ENCODE assay signal across 1 cellular context in genomic region chr9:69131682-69132081, GRCh38.
TF ChIP-seq lines count a peak whose summit lies in the region.

No MANE protein-coding gene starts in this region.

TF ChIP-seq in HepG2, 621 proteins besides CTCF, POLR2A, EP300 and RAD21 (continued from another document and continues in another):
- TF ChIP-seq ZNF512B (CRISPR knock-in tag; IDR thresholded peaks at IDR 0.05; ENCODE audit: borderline replicate concordance) (no peak), ZNF691 (CRISPR knock-in tag; IDR thresholded peaks at IDR 0.05; ENCODE audit: borderline replicate concordance, low read depth) (no peak), ZNF383 (CRISPR knock-in tag; IDR thresholded peaks at IDR 0.05; ENCODE audit: borderline replicate concordance) (no peak), POGK (CRISPR knock-in tag; conservative IDR thresholded peaks at IDR 0.05) (no peak), ZNF263 (CRISPR knock-in tag; IDR thresholded peaks at IDR 0.05) (peak; percentile 64), ZNF501 (CRISPR knock-in tag; IDR thresholded peaks at IDR 0.05) (peak; percentile 22; the same call in 1 of the 2 replicates), ZNF160 (CRISPR knock-in tag; IDR thresholded peaks at IDR 0.05) (no peak), HMGXB3 (CRISPR knock-in tag; IDR thresholded peaks at IDR 0.05; ENCODE audit: borderline replicate concordance) (peak; percentile 68; the same call in 1 of the 2 replicates), UBTF (CRISPR knock-in tag; IDR thresholded peaks at IDR 0.05) (no peak), ZNF33B (CRISPR knock-in tag; IDR thresholded peaks at IDR 0.05) (no peak), ZNF768 (CRISPR knock-in tag; IDR thresholded peaks at IDR 0.05) (no peak), ZNF446 (CRISPR knock-in tag; IDR thresholded peaks at IDR 0.05) (no peak), NCOA2 (CRISPR knock-in tag; IDR thresholded peaks at IDR 0.05) (peak; percentile 16; the same call in 1 of the 2 replicates), GPBP1L1 (CRISPR knock-in tag; IDR thresholded peaks at IDR 0.05) (no peak), ZNF430 (CRISPR knock-in tag; IDR thresholded peaks at IDR 0.05) (no peak), ZMYM2 (CRISPR knock-in tag; IDR thresholded peaks at IDR 0.05) (no peak), ZBTB21 (CRISPR knock-in tag; IDR thresholded peaks at IDR 0.05) (no peak), ZNF75D (CRISPR knock-in tag; IDR thresholded peaks at IDR 0.05; ENCODE audit: borderline replicate concordance) (no peak), CBFB (CRISPR knock-in tag; IDR thresholded peaks at IDR 0.05) (no peak), TAF1 (CRISPR knock-in tag; IDR thresholded peaks at IDR 0.05) (no peak; the same call in 1 of the 2 replicates), ZNF362 (CRISPR knock-in tag; IDR thresholded peaks at IDR 0.05; ENCODE audit: borderline replicate concordance) (no peak), HNF1B (CRISPR knock-in tag; IDR thresholded peaks at IDR 0.05) (no peak), TEAD2 (CRISPR knock-in tag; IDR thresholded peaks at IDR 0.05) (no peak), ZNF431 (CRISPR knock-in tag; IDR thresholded peaks at IDR 0.05; ENCODE audit: borderline replicate concordance, low read depth) (no peak), ZBTB10 (CRISPR knock-in tag; IDR thresholded peaks at IDR 0.05; ENCODE audit: borderline replicate concordance) (no peak), HMG20B (CRISPR knock-in tag; conservative IDR thresholded peaks at IDR 0.05) (peak; percentile 71; the same call in 1 of the 2 replicates), SNAPC2 (CRISPR knock-in tag; IDR thresholded peaks at IDR 0.05) (no peak), THAP11 (CRISPR knock-in tag; IDR thresholded peaks at IDR 0.05) (no peak), SIX1 (CRISPR knock-in tag; IDR thresholded peaks at IDR 0.05; ENCODE audit: borderline replicate concordance) (0 out of 2 replicates have a peak, but pooled peaks have one; percentile 26), ZFP37 (CRISPR knock-in tag; IDR thresholded peaks at IDR 0.05; ENCODE audit: borderline replicate concordance) (no peak), SMARCE1 (IDR thresholded peaks at IDR 0.05; ENCODE audit: borderline replicate concordance) (no peak), ZNF468 (CRISPR knock-in tag; IDR thresholded peaks at IDR 0.05) (no peak), NFIC (IDR thresholded peaks at IDR 0.05; ENCODE audit: low read length) (no peak), KDM6A (CRISPR knock-in tag; IDR thresholded peaks at IDR 0.05; ENCODE audit: low read depth) (0 out of 2 replicates have a peak, but pooled peaks have one; percentile 25), ZNF253 (CRISPR knock-in tag; IDR thresholded peaks at IDR 0.05; ENCODE audit: borderline replicate concordance) (no peak)
